Comparison of ENCODE assay signal across 8 cellular contexts in the genomic region with DNA sequence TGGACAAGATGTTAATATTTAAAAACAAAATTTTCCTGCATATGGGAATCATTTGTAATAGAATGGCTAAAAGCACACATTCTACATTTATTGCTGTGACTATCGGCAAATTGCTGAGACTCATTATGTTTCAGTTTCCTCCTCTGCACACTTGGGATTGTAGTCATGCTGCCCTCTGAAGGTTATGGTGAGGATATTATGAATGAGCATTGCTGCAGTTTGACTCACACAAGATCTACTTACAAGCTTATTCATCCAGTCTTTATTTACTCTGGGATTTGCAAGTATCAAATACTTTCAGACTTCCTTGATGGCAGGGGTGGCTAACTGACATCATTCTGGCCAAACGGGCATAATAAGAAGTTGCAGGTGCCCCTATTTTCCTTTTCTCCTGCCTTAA. TPM values are rescaled to one million over a fixed set of nuclear protein-coding genes. Genes with fewer than 3 reads are reported as not detected.
DNase-seq lines count a peak whose midpoint lies in the region; ATAC-seq, FAIRE-seq and TF ChIP-seq lines count a peak whose summit lies in the region.

No MANE protein-coding gene starts in this region.

- H3K9me3 Mint-ChIP-seq in activated T-cell treated with anti-CD3 and anti-CD28 coated beads, Interleukin-2, amount 50 U/mL, for 4 hours = no peaks in the 10 kb centered on the region
- H3K9me3 Mint-ChIP-seq in chondrocyte (ENCODE audit: low read depth) = no peaks in the 10 kb centered on the region

- peak overlapping the region; percentile 24 for H3K27ac Mint-ChIP-seq in chondrocyte (ENCODE audit: unreplicated experiment)

- H3K4me1 Mint-ChIP-seq in activated T-cell treated with anti-CD3 and anti-CD28 coated beads, Interleukin-2, amount 50 U/mL, for 4 hours (ENCODE audit: low read depth) = peaks cover 4% of the 10 kb centered on the region
- peaks cover 15% of the 10 kb centered on the region for H3K4me1 Mint-ChIP-seq in chondrocyte (ENCODE audit: low read depth)

- no peak for DNase-seq in activated T-cell treated with anti-CD3 and anti-CD28 coated beads, Interleukin-2, amount 50 U/mL, for 4 hours
- DNase-seq in activated T-cell treated with anti-CD3 and anti-CD28 coated beads for 4 hours (no peak), NCI-H774 (lab: John Stamatoyannopoulos, UW) (peak; percentile 25), chondrocyte (ENCODE audit: low spot score) (no peak), lung microvascular endothelial cell (ENCODE audit: low read depth in 2 of 2) (peak; percentile 75 to 87), iPS-NIHi7 (ENCODE audit: extremely low spot score) (no peak), frontal cortex (ENCODE audit: low spot score in 2 of 2) (no peak)

- FAIRE-seq in frontal cortex (lab: Jason Lieb, UNC) = no peak

- no peaks in the 10 kb centered on the region for H3K36me3 Mint-ChIP-seq in activated T-cell treated with anti-CD3 and anti-CD28 coated beads, Interleukin-2, amount 50 U/mL, for 4 hours (ENCODE audit: insufficient read depth)
- H3K36me3 Mint-ChIP-seq in chondrocyte (ENCODE audit: low read depth) = no peaks in the 10 kb centered on the region

- ATAC-seq in activated T-cell treated with anti-CD3 and anti-CD28 coated beads, Interleukin-2, amount 50 U/mL, for 4 hours = peak; percentile 90 to 96
- ATAC-seq in GM19467 (IDR thresholded peaks at IDR 0.05; ENCODE audit: unreplicated experiment) = no peak

- peak; percentile 81 for TF ChIP-seq CTCF in chondrocyte (IDR thresholded peaks at IDR 0.05)

- no peak overlapping the region for H3K4me3 Mint-ChIP-seq in activated T-cell treated with anti-CD3 and anti-CD28 coated beads, Interleukin-2, amount 50 U/mL, for 4 hours
- no peak overlapping the region for H3K4me3 Mint-ChIP-seq in chondrocyte (ENCODE audit: unreplicated experiment)

- H3K27me3 Mint-ChIP-seq in activated T-cell treated with anti-CD3 and anti-CD28 coated beads, Interleukin-2, amount 50 U/mL, for 4 hours (ENCODE audit: low read depth) = peaks cover 6% of the 10 kb centered on the region
- H3K27me3 Mint-ChIP-seq in chondrocyte (ENCODE audit: low read depth) = no peaks in the 10 kb centered on the region

RNA-seq across cellular contexts. Expression of gene NFIL3, which starts 9.5 kb away (rescaled TPM):
- 10 to 100 TPM; 47.8 to 64.3 (median 61.2) TPM for total RNA-seq in activated T-cell treated with anti-CD3 and anti-CD28 coated beads, Interleukin-2, amount 50 U/mL, for 4 hours
- 22.5 to 43.3 TPM (median 43.2 TPM) in 3 replicates for total RNA-seq in chondrocyte
- 2.6 and 4.6 TPM in 2 replicates for total RNA-seq in lung microvascular endothelial cell
- 30.6 TPM for total RNA-seq in frontal cortex

Comparison
In these comparisons a context has a peak if more than half of its experiments do, and no peak if none do; other contexts are left out.
1. DNase-seq: peak in NCI-H774 (single experiment) and lung microvascular endothelial cell (2 of 2); none in activated T-cell treated with anti-CD3 and anti-CD28 coated beads, Interleukin-2, amount 50 U/mL, for 4 hours (single experiment), activated T-cell treated with anti-CD3 and anti-CD28 coated beads for 4 hours (single experiment), chondrocyte (single experiment), iPS-NIHi7 (single experiment) and frontal cortex (0 of 2).